7 cellular contexts compared by ENCODE assay signal in genomic region chr6:62344850-62345249, GRCh38. TPM values are rescaled to one million over a fixed set of nuclear protein-coding genes. Genes with fewer than 3 reads are reported as not detected.
"Had no signal": no experiment of that assay in that cellular context is flagged by ENCODE, and none has a peak within 500 bp of the region (broad histone marks: within the 10 kb centered on the region; RNA-seq: fewer than 3 reads in every experiment).

No MANE protein-coding gene starts in this region.

- H3K4me3 ChIP-seq: GM23338 had no signal

- H3K27me3 Mint-ChIP-seq: IgD-negative memory B cell had no signal

- H3K4me3 Mint-ChIP-seq: GM23338, H9, IgD-negative memory B cell had no signal

- H2AFZ ChIP-seq: GM23338 had no signal

- H3K4me1 Mint-ChIP-seq: GM23338, H9 had no signal

- DNase-seq: H9, HCEC 1CT had no signal

- H3K4me2 ChIP-seq: GM23338 had no signal

- ATAC-seq: GM23338, HepG2 had no signal

- H3K27ac ChIP-seq: HL-60 had no signal

- H3K27ac Mint-ChIP-seq: GM23338, IgD-negative memory B cell had no signal

RNA-seq across cellular contexts. Expression of gene KHDRBS2, which starts 58.8 kb away (rescaled TPM):
- total RNA-seq: HepG2, HT1080 had no signal
